8 cellular contexts compared by ENCODE assay signal in genomic region chr20:45833883-45834796, GRCh38. TPM values are rescaled to one million over a fixed set of nuclear protein-coding genes. Genes with fewer than 3 reads are reported as not detected.
DNase-seq lines count a peak whose midpoint lies in the region; ATAC-seq, FAIRE-seq and TF ChIP-seq lines count a peak whose summit lies in the region.

No MANE protein-coding gene starts in this region.

- TF ChIP-seq CTCF in bronchial epithelial cell (IDR thresholded peaks at IDR 0.05; ENCODE audit: insufficient read depth, low read length, severe bottlenecking) = no peak
- no peak for TF ChIP-seq CTCF in gastrocnemius medialis (IDR thresholded peaks at IDR 0.05 in 4 of 5, conservative IDR thresholded peaks at IDR 0.05 in 1 of 5)

- peak; percentile 67 to 81 for TF ChIP-seq POLR2A in gastrocnemius medialis (IDR thresholded peaks at IDR 0.05)

- peak; percentile 83 for DNase-seq in DMS53 (lab: John Stamatoyannopoulos, UW)
- peak; percentile 97 for DNase-seq in HTR-8/SVneo (ENCODE audit: insufficient read length, low spot score)
- DNase-seq in T1000 (lab: John Stamatoyannopoulos, UW) = peak; percentile 83
- DNase-seq in bronchial epithelial cell (ENCODE audit: low read depth) = no peak
- peak; percentile 98 for DNase-seq in iPS-NIHi11 (ENCODE audit: low spot score)
- peak; percentile 70 to 81 for DNase-seq in gastrocnemius medialis

- in situ Hi-C loops in gastrocnemius medialis (cut with MboI; ENCODE audit: low sequenced_read_pairs in 4 of 4) = no loop called here

- peak overlapping the region; percentile 95 to 97 (median 96) for H3K27ac ChIP-seq in gastrocnemius medialis

- H3K9me3 ChIP-seq in gastrocnemius medialis = no peaks in the 10 kb centered on the region

- peak; percentile 84 for FAIRE-seq in HTR-8/SVneo (lab: Jason Lieb, UNC)
- FAIRE-seq in bronchial epithelial cell (lab: Jason Lieb, UNC) = no peak

- ATAC-seq in gastrocnemius medialis (peak; percentile 64 to 70), HG03565 (IDR thresholded peaks at IDR 0.05; ENCODE audit: unreplicated experiment) (no peak), HG02970 (IDR thresholded peaks at IDR 0.05; ENCODE audit: low FRiP score, unreplicated experiment) (no peak)

- intact Hi-C loops in gastrocnemius medialis (cut with DNase I; ENCODE audit: low total_unique reads) = loop anchor here (2.0 kb wide), 2 partner anchors 23 to 35 kb away; partner anchors contain the start of genes ACOT8 and ZSWIM3

- H3K4me3 ChIP-seq in bronchial epithelial cell (ENCODE audit: low read depth, low read length) (peak overlapping the region; percentile 67), gastrocnemius medialis (peak overlapping the region; percentile 73 to 80 (median 79))

- peaks cover 40 to 57% of the 10 kb centered on the region in 2 donors for H3K4me1 ChIP-seq in gastrocnemius medialis

- H3K27me3 ChIP-seq in bronchial epithelial cell (ENCODE audit: control insufficient read depth, insufficient read depth, low read length) (no peaks in the 10 kb centered on the region), gastrocnemius medialis (no peaks in the 10 kb centered on the region)

- H3K36me3 ChIP-seq in bronchial epithelial cell (ENCODE audit: control insufficient read depth, insufficient read depth, low read length) (no peaks in the 10 kb centered on the region), gastrocnemius medialis (peaks cover 0 to 18% of the 10 kb centered on the region in 2 donors)

RNA-seq across cellular contexts. Expression of gene SNX21, which starts 0.5 kb away (rescaled TPM):
- total RNA-seq in bronchial epithelial cell (6.8 and 15.5 TPM in 2 replicates), gastrocnemius medialis (100 to 1,000 TPM in 2 of 4 donors, 10 to 100 TPM in 2; 35.8 to 114 (median 79.0) TPM)

RNA-seq across cellular contexts. Expression of gene TNNC2, which starts 7.0 kb away (rescaled TPM):
- total RNA-seq in bronchial epithelial cell (0.38 TPM in 1 of 2 replicates, not detected in the other), gastrocnemius medialis (1,000 to 10,000 TPM; 2,919 to 3,968 (median 3,006) TPM)

RNA-seq across cellular contexts. Expression of gene UBE2C, which starts 21.7 kb away (rescaled TPM):
- total RNA-seq in bronchial epithelial cell (0.26 and 1.8 TPM in 2 replicates), gastrocnemius medialis (under 1 TPM in 1 of 4 donors, not detected in 3; 0.84 TPM)

RNA-seq across cellular contexts. Expression of gene ACOT8, which starts 23.1 kb away (rescaled TPM):
- 31.1 and 37.9 TPM in 2 replicates for total RNA-seq in bronchial epithelial cell
- total RNA-seq in gastrocnemius medialis = 10 to 100 TPM; 32.3 to 66.2 (median 41.4) TPM

RNA-seq across cellular contexts. Expression of gene ZSWIM3, which starts 23.3 kb away (rescaled TPM):
- total RNA-seq in bronchial epithelial cell (2.9 and 3.7 TPM in 2 replicates), gastrocnemius medialis (1 to 10 TPM; 1.3 to 3.3 (median 2.1) TPM)

Comparison
In these comparisons a context has a peak if more than half of its experiments do, and no peak if none do; other contexts are left out.
1. ATAC-seq: peak in gastrocnemius medialis (2 of 2); none in HG03565 (single experiment) and HG02970 (single experiment).
2. RNA of gene TNNC2, which starts 7.0 kb away (total RNA-seq): 2,919 to 3,968 TPM in gastrocnemius medialis; 0.38 TPM in bronchial epithelial cell; every median in the first group is over 1,000 times any median in the second.